1 cellular context compared by ENCODE assay signal in genomic region chr17:19723967-19724366, GRCh38.
TF ChIP-seq lines count a peak whose summit lies in the region.

No MANE protein-coding gene starts in this region.

TF ChIP-seq in endothelial cell of umbilical vein, 7 proteins besides CTCF, POLR2A, EP300 and RAD21:
- TF ChIP-seq JUN (IDR thresholded peaks at IDR 0.05; ENCODE audit: borderline replicate concordance, insufficient read depth, insufficient read length, low read depth) (no peak), FOS (IDR thresholded peaks at IDR 0.05; ENCODE audit: borderline replicate concordance, insufficient read depth, low read length) (no peak), EZH2 (IDR thresholded peaks at IDR 0.05; ENCODE audit: borderline replicate concordance, low read depth, low read length, severe bottlenecking) (no peak), MAX (IDR thresholded peaks at IDR 0.05; ENCODE audit: insufficient read depth, insufficient read length) (no peak)
